Comparison of ENCODE assay signal across 11 cellular contexts in genomic region chr11:909406-909805, GRCh38. TPM values are rescaled to one million over a fixed set of nuclear protein-coding genes. Genes with fewer than 3 reads are reported as not detected.
DNase-seq lines count a peak whose midpoint lies in the region; ATAC-seq and TF ChIP-seq lines count a peak whose summit lies in the region.
"Had no signal": no experiment of that assay in that cellular context is flagged by ENCODE, and none has a peak within 500 bp of the region (broad histone marks: within the 10 kb centered on the region; RNA-seq: fewer than 3 reads in every experiment).

No MANE protein-coding gene starts in this region.

- no peaks in the 10 kb centered on the region for H3K9me3 ChIP-seq in BE2C
- no peaks in the 10 kb centered on the region for H3K9me3 ChIP-seq in mesenchymal stem cell (ENCODE audit: control insufficient read depth, low read length)

- DNase-seq in BE2C (no peak), HFFc6 (no peak), mesenchymal stem cell (no peak), T1000 (lab: John Stamatoyannopoulos, UW) (no peak), caudate nucleus (lab: John Stamatoyannopoulos, UW) (no peak)
- no peak for DNase-seq in activated T-helper 2 cell treated with anti-CD3 and anti-CD28 coated beads, Interferon-gamma antibody, Interleukin-2, Interleukin-4, amounts not matched to agents 10 μg/mL and 5 μg/mL and 100 μg/mL, durations not matched to agents 14 hours and 24 hours and 36 hours (ENCODE audit: low spot score)
- no peak for DNase-seq in effector CD4-positive, alpha-beta T cell
- DNase-seq: aorta, DMS79 treated with DMSO at 0.1 percent for 48 hours, NCI-H2081 treated with DMSO at 0.1 percent for 48 hours had no signal

- H3K4me1 ChIP-seq in BE2C (no peaks in the 10 kb centered on the region), mesenchymal stem cell (ENCODE audit: control insufficient read depth, insufficient read depth, low read depth, low read length) (peaks cover 25% of the 10 kb centered on the region)

- TF ChIP-seq CTCF in BE2C (IDR thresholded peaks at IDR 0.05; ENCODE audit: low read depth, low read length) (no peak), HFFc6 (IDR thresholded peaks at IDR 0.05) (no peak)

- no peak overlapping the region for H3K23ac ChIP-seq in mesenchymal stem cell (ENCODE audit: low read length in 2 of 2)

- 95% methylated on average over 11 of the region's 11 CpGs for WGBS in mesenchymal stem cell

- H3K4me3 ChIP-seq in BE2C (ENCODE audit: low read depth, low read length): peak overlapping the region; percentile 64
- H3K4me3 ChIP-seq in mesenchymal stem cell (ENCODE audit: insufficient read depth in 1 of 2, low read depth in 1 of 2, low read length in 2 of 2): peak overlapping the region in 1 of 2 experiments; percentile 87

- no peak overlapping the region for H2BK5ac ChIP-seq in mesenchymal stem cell (ENCODE audit: low read depth, low read length, poor library complexity, severe bottlenecking)

- no peak overlapping the region for H4K8ac ChIP-seq in mesenchymal stem cell (ENCODE audit: low read length)

- H3K9ac ChIP-seq in mesenchymal stem cell (ENCODE audit: low read length): peak overlapping the region; percentile 90

- no peak overlapping the region for H3K4me2 ChIP-seq in mesenchymal stem cell (ENCODE audit: low read length, poor library complexity, severe bottlenecking)

- H3K27ac ChIP-seq in mesenchymal stem cell (ENCODE audit: low read length, poor library complexity, severe bottlenecking): no peak overlapping the region
- H3K27ac ChIP-seq in caudate nucleus (ENCODE audit: low read depth, low read length): no peak overlapping the region

- H3K9me3 Mint-ChIP-seq in HFFc6: no peaks in the 10 kb centered on the region
- H3K9me3 Mint-ChIP-seq in activated T-helper 2 cell treated with anti-CD3 and anti-CD28 coated beads, Interferon-gamma antibody, Interleukin-2, Interleukin-4, amounts not matched to agents 10 μg/mL and 5 μg/mL and 100 μg/mL, durations not matched to agents 14 hours and 24 hours and 36 hours: no peaks in the 10 kb centered on the region

- no peak overlapping the region for H3K27ac Mint-ChIP-seq in HFFc6
- no peak overlapping the region for H3K27ac Mint-ChIP-seq in activated T-helper 2 cell treated with anti-CD3 and anti-CD28 coated beads, Interferon-gamma antibody, Interleukin-2, Interleukin-4, amounts not matched to agents 10 μg/mL and 5 μg/mL and 100 μg/mL, durations not matched to agents 14 hours and 24 hours and 36 hours

- H3K14ac ChIP-seq in mesenchymal stem cell (ENCODE audit: low read length in 2 of 2): no peak overlapping the region

- H3K36me3 ChIP-seq in BE2C (no peaks in the 10 kb centered on the region), mesenchymal stem cell (ENCODE audit: control insufficient read depth in 1 of 2, insufficient read depth in 2 of 2, low read depth in 1 of 2, low read length in 2 of 2) (peaks cover 3 to 29% of the 10 kb centered on the region in 2 experiments)

- no peak overlapping the region for H3K18ac ChIP-seq in mesenchymal stem cell (ENCODE audit: low read depth in 1 of 2, low read length in 2 of 2)

- peak overlapping the region; percentile 93 for H3K4me3 Mint-ChIP-seq in HFFc6
- peak overlapping the region; percentile 94 for H3K4me3 Mint-ChIP-seq in activated T-helper 2 cell treated with anti-CD3 and anti-CD28 coated beads, Interferon-gamma antibody, Interleukin-2, Interleukin-4, amounts not matched to agents 10 μg/mL and 5 μg/mL and 100 μg/mL, durations not matched to agents 14 hours and 24 hours and 36 hours (ENCODE audit: low read depth)

- no peak overlapping the region for H2BK12ac ChIP-seq in mesenchymal stem cell (ENCODE audit: low read length in 2 of 2)

- peak overlapping the region in 1 of 2 experiments; percentile 7 for H3K4ac ChIP-seq in mesenchymal stem cell (ENCODE audit: low read depth in 1 of 2, low read length in 2 of 2)

- peaks cover 24% of the 10 kb centered on the region for H3K4me1 Mint-ChIP-seq in HFFc6 (ENCODE audit: low read depth)
- peaks cover 10% of the 10 kb centered on the region for H3K4me1 Mint-ChIP-seq in activated T-helper 2 cell treated with anti-CD3 and anti-CD28 coated beads, Interferon-gamma antibody, Interleukin-2, Interleukin-4, amounts not matched to agents 10 μg/mL and 5 μg/mL and 100 μg/mL, durations not matched to agents 14 hours and 24 hours and 36 hours (ENCODE audit: low read depth)

- 0 out of 2 replicates have a peak, but pooled peaks cover 3% of the 10 kb centered on the region for H3K36me3 Mint-ChIP-seq in HFFc6 (ENCODE audit: low read depth)
- H3K36me3 Mint-ChIP-seq in activated T-helper 2 cell treated with anti-CD3 and anti-CD28 coated beads, Interferon-gamma antibody, Interleukin-2, Interleukin-4, amounts not matched to agents 10 μg/mL and 5 μg/mL and 100 μg/mL, durations not matched to agents 14 hours and 24 hours and 36 hours (ENCODE audit: low read depth): peaks cover 26% of the 10 kb centered on the region

- peaks cover 40% of the 10 kb centered on the region for H3K79me1 ChIP-seq in mesenchymal stem cell (replicated peaks; ENCODE audit: low read length, poor library complexity, severe bottlenecking)

- H4K91ac ChIP-seq in mesenchymal stem cell (ENCODE audit: low read length): no peak overlapping the region

- H2AFZ ChIP-seq in mesenchymal stem cell (ENCODE audit: low read depth, low read length): no peak overlapping the region

- no peak overlapping the region for H2AK5ac ChIP-seq in mesenchymal stem cell (ENCODE audit: low read length, severe bottlenecking)

- ATAC-seq in GM21737 (IDR thresholded peaks at IDR 0.05; ENCODE audit: unreplicated experiment): no peak

- H3K27me3 ChIP-seq in BE2C (no peaks in the 10 kb centered on the region), mesenchymal stem cell (ENCODE audit: control insufficient read depth in 1 of 2, insufficient read depth in 1 of 2, low read length in 2 of 2) (no peaks in the 10 kb centered on the region)

- H2BK120ac ChIP-seq in mesenchymal stem cell (ENCODE audit: low read depth, low read length): no peak overlapping the region

- intact Hi-C loops in activated T-helper 2 cell treated with anti-CD3 and anti-CD28 coated beads, Interferon-gamma antibody, Interleukin-2, Interleukin-4, amounts not matched to agents 10 μg/mL and 5 μg/mL and 100 μg/mL, durations not matched to agents 14 hours and 24 hours and 36 hours (cut with micrococcal nuclease): no loop called here

- H3K27me3 Mint-ChIP-seq in HFFc6 (ENCODE audit: insufficient read depth): no peaks in the 10 kb centered on the region; the same call in 1 of the 2 replicates
- no peaks in the 10 kb centered on the region for H3K27me3 Mint-ChIP-seq in activated T-helper 2 cell treated with anti-CD3 and anti-CD28 coated beads, Interferon-gamma antibody, Interleukin-2, Interleukin-4, amounts not matched to agents 10 μg/mL and 5 μg/mL and 100 μg/mL, durations not matched to agents 14 hours and 24 hours and 36 hours (ENCODE audit: low read depth)

- H2BK15ac ChIP-seq in mesenchymal stem cell (ENCODE audit: low read depth, poor library complexity, severe bottlenecking): no peak overlapping the region

RNA-seq across cellular contexts. Expression of gene CHID1, which starts 1.2 kb away (rescaled TPM):
- 127 TPM for polyA plus RNA-seq in BE2C (2012; ENCODE audit: insufficient read depth, insufficient read length, low read depth)
- 100 to 1,000 TPM; 116 to 145 (median 133) TPM for total RNA-seq in HFFc6 (2021; fragmentation: NEBNext Ultra II Directional; extraction: Animal tissue kit (Norgen Biotek cat#: 25700))
- total RNA-seq in activated T-helper 2 cell treated with anti-CD3 and anti-CD28 coated beads, Interferon-gamma antibody, Interleukin-2, Interleukin-4, amounts not matched to agents 10 μg/mL and 5 μg/mL and 100 μg/mL, durations not matched to agents 14 hours and 24 hours and 36 hours: 89.0 and 96.0 TPM in 2 replicates
- 67.7 TPM for polyA plus RNA-seq in mesenchymal stem cell (2013, experiment 1 of 2)
- polyA plus RNA-seq in mesenchymal stem cell (2013, experiment 2 of 2): 65.9 TPM

RNA-seq across cellular contexts. Expression of gene AP2A2, which starts 16.3 kb away (rescaled TPM):
- polyA plus RNA-seq in BE2C (2012; ENCODE audit: insufficient read depth, insufficient read length, low read depth): 130 TPM
- 10 to 100 TPM; 65.4 to 73.4 (median 70.9) TPM for total RNA-seq in HFFc6 (2021; fragmentation: NEBNext Ultra II Directional; extraction: Animal tissue kit (Norgen Biotek cat#: 25700))
- total RNA-seq in activated T-helper 2 cell treated with anti-CD3 and anti-CD28 coated beads, Interferon-gamma antibody, Interleukin-2, Interleukin-4, amounts not matched to agents 10 μg/mL and 5 μg/mL and 100 μg/mL, durations not matched to agents 14 hours and 24 hours and 36 hours: 61.3 and 63.2 TPM in 2 replicates
- 75.8 TPM for polyA plus RNA-seq in mesenchymal stem cell (2013, experiment 1 of 2)
- polyA plus RNA-seq in mesenchymal stem cell (2013, experiment 2 of 2): 83.6 TPM
